ENCODE assay signal across 17 cellular contexts in the genomic region with DNA sequence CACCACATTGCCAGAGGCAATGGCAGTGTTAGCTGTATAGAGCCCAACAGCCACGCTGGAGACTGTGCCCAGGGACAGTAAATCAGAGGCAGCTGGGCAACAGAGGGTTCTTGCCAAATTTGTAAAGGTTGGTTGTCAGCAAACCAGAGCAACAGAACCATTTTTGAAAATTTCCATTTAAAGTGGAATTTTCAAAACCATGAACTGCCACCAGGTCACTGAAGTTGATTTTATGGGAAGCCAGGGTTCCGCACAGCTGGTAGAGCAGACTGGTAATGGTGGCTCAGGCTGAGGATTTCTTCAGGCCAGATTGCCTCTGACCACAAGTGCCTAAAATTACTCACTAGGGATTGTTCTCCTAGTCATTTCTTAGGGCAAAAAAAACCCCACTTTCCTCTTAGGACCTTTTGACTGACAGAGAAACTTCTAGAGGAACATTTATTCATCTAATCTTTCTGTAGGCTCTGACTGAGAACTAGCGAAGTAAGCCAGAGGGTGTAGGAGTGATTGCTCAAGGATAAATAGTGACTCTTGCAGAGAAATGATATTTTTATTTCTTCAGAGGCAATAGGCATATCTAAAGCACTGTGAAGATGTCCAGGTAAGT.
A peak's percentile ranks its signal among the peaks of the same experiment; 100 is the strongest.
DNase-seq lines count a peak whose midpoint lies in the region; ATAC-seq, FAIRE-seq and TF ChIP-seq lines count a peak whose summit lies in the region.
"Had no signal": no experiment of that assay in that cellular context is flagged by ENCODE, and none has a peak within 500 bp of the region (broad histone marks: within the 10 kb centered on the region; RNA-seq: fewer than 3 reads in every experiment).

No MANE protein-coding gene starts in this region.

- H2BK5ac ChIP-seq in H1 (ENCODE audit: low read depth, low read length): no peak overlapping the region

- H3K27me3 ChIP-seq in H1 (replicated peaks in 1 of 4; ENCODE audit: control insufficient read depth in 3 of 4, extremely low read depth in 1 of 4, insufficient read depth in 3 of 4, low read length in 3 of 4): no peaks in the 10 kb centered on the region
- no peaks in the 10 kb centered on the region for H3K27me3 ChIP-seq in sigmoid colon

- H3K36me3 ChIP-seq in H1 (ENCODE audit: control insufficient read depth in 2 of 4, insufficient read depth in 4 of 4, low read length in 3 of 4) (no peaks in the 10 kb centered on the region), sigmoid colon (no peaks in the 10 kb centered on the region)

- H2AK5ac ChIP-seq in H1 (ENCODE audit: low read depth, low read length): no peak overlapping the region

- H2BK20ac ChIP-seq in H1 (ENCODE audit: low read length): no peak overlapping the region

- FAIRE-seq in H1 (lab: Jason Lieb, UNC): no peak
- FAIRE-seq: GM18507 had no signal

- ATAC-seq in GM21529 (IDR thresholded peaks at IDR 0.05; ENCODE audit: unreplicated experiment) (peak; percentile 71), HG03025 (IDR thresholded peaks at IDR 0.05; ENCODE audit: low FRiP score, unreplicated experiment) (peak; percentile 52), HG03571 (IDR thresholded peaks at IDR 0.05; ENCODE audit: unreplicated experiment) (no peak)
- ATAC-seq: Panc1; stimulated activated naive CD8-positive, alpha-beta T cell treated with anti-CD3 and anti-CD28 coated beads, Interleukin-15, Interleukin-2, amounts not matched to agents 100 U/mL and 50 U/mL, for 24 hours had no signal

- intact Hi-C loops in sigmoid colon (cut with DNase I): no loop called here

- H2BK12ac ChIP-seq in H1 (ENCODE audit: low read depth, low read length): no peak overlapping the region

- H4K20me1 ChIP-seq in H1 (replicated peaks in 1 of 2; ENCODE audit: control insufficient read depth in 1 of 2, insufficient read depth in 2 of 2, low read length in 2 of 2): no peaks in the 10 kb centered on the region

- no peaks in the 10 kb centered on the region for H3K79me1 ChIP-seq in H1 (ENCODE audit: low read depth, low read length)

- H3K9me3 ChIP-seq in H1 (ENCODE audit: insufficient read depth in 2 of 2, low read depth in 1 of 2, low read length in 1 of 2) (no peaks in the 10 kb centered on the region), sigmoid colon (no peaks in the 10 kb centered on the region)

- H2BK15ac ChIP-seq in H1 (ENCODE audit: low read length): no peak overlapping the region

- H3K4me1 ChIP-seq in H1 (replicated peaks in 1 of 4; ENCODE audit: control insufficient read depth in 3 of 4, insufficient read depth in 4 of 4, low read length in 3 of 4) (peaks cover 0 to 4% (median 0%) of the 10 kb centered on the region in 4 experiments; a peak in 2 of 7 replicates), sigmoid colon (no peaks in the 10 kb centered on the region)

- no peaks in the 10 kb centered on the region for H3K23me2 ChIP-seq in H1 (ENCODE audit: low read depth, low read length)

- no peaks in the 10 kb centered on the region for H3K79me2 ChIP-seq in H1 (ENCODE audit: control insufficient read depth in 1 of 2, insufficient read depth in 2 of 2, low read length in 2 of 2)

- H4K91ac ChIP-seq in H1 (replicated peaks; ENCODE audit: insufficient read length, low read length): no peak overlapping the region

- H3K27ac ChIP-seq in H1 (ENCODE audit: low read depth, low read length) (no peak overlapping the region), sigmoid colon (no peak overlapping the region)
- H3K27ac ChIP-seq: HL-60 had no signal

- H2BK120ac ChIP-seq in H1 (replicated peaks; ENCODE audit: low read depth, low read length): no peak overlapping the region

- H3K14ac ChIP-seq in H1 (ENCODE audit: insufficient read length): no peak overlapping the region

- POLR2A ChIA-PET in H1 (lab: Charles Lee; ENCODE audit: partially characterized antibody): no interaction called here

- 98% methylated on average over 3 of the region's 3 CpGs; no CpG with 5 or more reads in 1 of the 2 experiments for WGBS in H1 (ENCODE audit: extremely low coverage in 1 of 2, insufficient coverage in 1 of 2, insufficient read length in 1 of 2, insufficient replicate concordance in 2 of 2, low coverage in 1 of 2, low lambda C conversion rate in 2 of 2, missing lambda C conversion rate in 1 of 2), 2 experiments
- WGBS in sigmoid colon, 2 donors: 91 to 93% methylated on average over 3 of the region's 3 CpGs

- H3K4ac ChIP-seq in H1 (replicated peaks; ENCODE audit: insufficient read length, low read depth, low read length): no peak overlapping the region

- CTCF ChIA-PET in H1 (lab: Charles Lee; ENCODE audit: partially characterized antibody): interaction anchor here (1.0 to 3.3 kb wide), 2 partner anchors 12 to 336 kb away, joined by 6 to 13 read pairs; no protein-coding TSS in a partner anchor

- H2AFZ ChIP-seq in H1 (ENCODE audit: low read length): no peak overlapping the region

- TF ChIP-seq EP300 in H1 (IDR thresholded peaks at IDR 0.05; ENCODE audit: borderline replicate concordance in 1 of 2, low read depth in 2 of 2, low read length in 2 of 2) (no peak), sigmoid colon (IDR thresholded peaks at IDR 0.05) (no peak)

- H4K5ac ChIP-seq in H1 (ENCODE audit: insufficient read length, low read depth, low read length): no peak overlapping the region

- peak overlapping the region; percentile 69; the same call in 1 of the 2 replicates for H4K8ac ChIP-seq in H1 (ENCODE audit: extremely low read depth, insufficient read depth, low read length)

- TF ChIP-seq CTCF in H1 (IDR thresholded peaks at IDR 0.05; ENCODE audit: control extremely low read depth in 1 of 3, insufficient read depth in 1 of 3, low read depth in 1 of 3, low read length in 3 of 3) (no peak), sigmoid colon (IDR thresholded peaks at IDR 0.05) (no peak)

- H3K56ac ChIP-seq in H1 (replicated peaks; ENCODE audit: insufficient read length, low read depth, low read length): peak overlapping the region; percentile 19

- H3K4me2 ChIP-seq in H1 (ENCODE audit: insufficient read depth in 1 of 2, low read depth in 2 of 2, low read length in 2 of 2): no peak overlapping the region

- TF ChIP-seq POLR2A in H1 (IDR thresholded peaks at IDR 0.05; ENCODE audit: control extremely low read depth in 1 of 2, low read depth in 2 of 2, low read length in 2 of 2): no peak
- no peak for TF ChIP-seq POLR2A in sigmoid colon (IDR thresholded peaks at IDR 0.05)

- H3K4me3 ChIP-seq in H1 (ENCODE audit: extremely low read depth in 1 of 4, insufficient read depth in 2 of 4, low read depth in 3 of 4, low read length in 4 of 4): no peak overlapping the region
- no peak overlapping the region for H3K4me3 ChIP-seq in sigmoid colon

- no peak overlapping the region for H3K9ac ChIP-seq in H1 (replicated peaks in 1 of 4; ENCODE audit: extremely low read depth in 1 of 4, low read depth in 3 of 4, low read length in 3 of 4)

- no peak overlapping the region for H3K23ac ChIP-seq in H1 (ENCODE audit: insufficient read length)

- peak; percentile 16 for DNase-seq in AG20443 (ENCODE audit: low spot score)
- no peak for DNase-seq in H1 (ENCODE audit: low read depth in 1 of 2, low spot score in 2 of 2)
- no peak for DNase-seq in cortex of kidney (lab: John Stamatoyannopoulos, UW)
- no peak for DNase-seq in sigmoid colon
- no peak for DNase-seq in NCI-H1694 treated with DMSO at 0.1 percent for 48 hours (lab: John Stamatoyannopoulos, UW)
- DNase-seq: ACHN; KBM-7; NCI-H1417; NCI-H524; nucleus accumbens; stimulated activated naive CD8-positive, alpha-beta T cell treated with anti-CD3 and anti-CD28 coated beads, Interleukin-15, Interleukin-2, amounts not matched to agents 100 U/mL and 50 U/mL, for 24 hours had no signal

- no peak for TF ChIP-seq RAD21 in H1 (IDR thresholded peaks at IDR 0.05 in 1 of 2, conservative IDR thresholded peaks at IDR 0.05 in 1 of 2; ENCODE audit: low read depth in 2 of 2, low read length in 2 of 2)

- H3K18ac ChIP-seq in H1 (ENCODE audit: extremely low read depth, low read length): no peak overlapping the region

TF ChIP-seq in H1, 55 proteins besides CTCF, POLR2A, EP300 and RAD21:
- TF ChIP-seq NANOG (IDR thresholded peaks at IDR 0.05; ENCODE audit: insufficient read depth, low read depth, low read length, poor library complexity, severe bottlenecking) (no peak), BACH1 (IDR thresholded peaks at IDR 0.05; ENCODE audit: low read length) (no peak), POU5F1 (IDR thresholded peaks at IDR 0.05; ENCODE audit: low read depth, low read length) (no peak), KDM5A (IDR thresholded peaks at IDR 0.05; ENCODE audit: low read length) (no peak), PHF8 (conservative IDR thresholded peaks at IDR 0.05; ENCODE audit: low read depth, low read length) (no peak), TAF7 (optimal IDR thresholded peaks at IDR 0.05; ENCODE audit: borderline replicate concordance, low read depth, low read length) (no peak), CEBPB (IDR thresholded peaks at IDR 0.05; ENCODE audit: low read depth, low read length) (no peak)
